15 cellular contexts compared by ENCODE assay signal in the genomic region with DNA sequence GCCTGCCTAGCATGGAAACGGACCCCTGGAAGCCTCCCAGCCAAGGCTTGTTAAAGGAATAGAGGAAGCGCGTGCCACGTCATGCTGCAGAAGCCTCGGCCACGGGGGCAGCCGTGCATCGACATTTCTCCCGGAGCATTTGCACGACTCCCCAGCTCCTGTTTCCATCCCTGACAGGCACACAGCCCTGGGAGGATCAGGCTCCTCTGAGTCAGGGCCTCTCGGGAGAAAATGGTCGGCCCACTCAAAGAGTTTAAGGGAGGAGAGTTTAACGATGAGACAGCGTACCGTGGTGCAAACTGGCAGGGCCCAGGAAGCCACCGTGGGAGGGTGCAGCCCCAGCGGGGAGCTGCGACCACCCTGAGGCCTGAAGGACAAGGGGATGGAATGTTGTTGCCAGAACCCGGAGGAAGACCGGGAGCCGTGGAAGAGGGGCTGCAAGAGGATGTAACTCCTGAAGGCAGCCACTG.
"Had no signal": no experiment of that assay in that cellular context is flagged by ENCODE, and none has a peak within 500 bp of the region (broad histone marks: within the 10 kb centered on the region; RNA-seq: fewer than 3 reads in every experiment).

No MANE protein-coding gene starts in this region.

- H3K27ac ChIP-seq: gastrocnemius medialis, hepatocyte, lower lobe of right lung, SJCRH30, skin epidermis, thyroid gland had no signal

- H3K4me3 Mint-ChIP-seq: activated naive CD8-positive, alpha-beta T cell treated with anti-CD3 and anti-CD28 coated beads, Interleukin-2, amount 50 U/mL, for 24 hours; naive thymus-derived CD4-positive, alpha-beta T cell; T-helper 2 cell treated with Interferon-gamma antibody and Interleukin-4, amounts not matched to agents 5 μg/mL and 100 μg/mL, for 36 hours had no signal

- H3K9me3 Mint-ChIP-seq: activated naive CD8-positive, alpha-beta T cell treated with anti-CD3 and anti-CD28 coated beads, Interleukin-2, amount 50 U/mL, for 24 hours; T-helper 2 cell treated with Interferon-gamma antibody and Interleukin-4, amounts not matched to agents 5 μg/mL and 100 μg/mL, for 36 hours had no signal

- ATAC-seq: activated naive CD8-positive, alpha-beta T cell treated with anti-CD3 and anti-CD28 coated beads, Interleukin-2, amount 50 U/mL, for 24 hours; gastrocnemius medialis; lower lobe of right lung; naive thymus-derived CD4-positive, alpha-beta T cell had no signal

- H3K27me3 ChIP-seq: SJCRH30, thyroid gland had no signal

- H3K27ac Mint-ChIP-seq: activated naive CD8-positive, alpha-beta T cell treated with anti-CD3 and anti-CD28 coated beads, Interleukin-2, amount 50 U/mL, for 24 hours; naive thymus-derived CD4-positive, alpha-beta T cell; T-helper 2 cell treated with Interferon-gamma antibody and Interleukin-4, amounts not matched to agents 5 μg/mL and 100 μg/mL, for 36 hours had no signal

- H3K4me3 ChIP-seq: gastrocnemius medialis, hepatocyte, lower lobe of right lung, SJCRH30, skin epidermis, thyroid gland had no signal

- H3K4me1 Mint-ChIP-seq: activated naive CD8-positive, alpha-beta T cell treated with anti-CD3 and anti-CD28 coated beads, Interleukin-2, amount 50 U/mL, for 24 hours had no signal

- H3K9me3 ChIP-seq: gastrocnemius medialis, lower lobe of right lung, SJCRH30, thyroid gland had no signal

- H3K36me3 ChIP-seq: gastrocnemius medialis, lower lobe of right lung, SJCRH30, thyroid gland had no signal

- H3K36me3 Mint-ChIP-seq: naive thymus-derived CD4-positive, alpha-beta T cell had no signal

- DNase-seq: activated naive CD4-positive, alpha-beta T cell treated with Interleukin-2 at 50 U/mL for 16 hours; activated naive CD8-positive, alpha-beta T cell treated with anti-CD3 and anti-CD28 coated beads, Interleukin-2, amount 50 U/mL, for 24 hours; central memory CD4-positive, alpha-beta T cell; cortex of kidney; effector CD8-positive, alpha-beta T cell; gastrocnemius medialis; kidney glomerular epithelial cell; lower lobe of right lung; naive thymus-derived CD4-positive, alpha-beta T cell; SJCRH30; SW 1271; thyroid gland had no signal
